In genomic region chr1:86798608-86799291, GRCh38 we compare ENCODE assay signal across 17 cellular contexts.
A peak's percentile ranks its signal among the peaks of the same experiment; 100 is the strongest.
DNase-seq lines count a peak whose midpoint lies in the region; ATAC-seq, FAIRE-seq and TF ChIP-seq lines count a peak whose summit lies in the region.
"Had no signal": no experiment of that assay in that cellular context is flagged by ENCODE, and none has a peak within 500 bp of the region (broad histone marks: within the 10 kb centered on the region; RNA-seq: fewer than 3 reads in every experiment).

No MANE protein-coding gene starts in this region.

- FAIRE-seq in K562 (lab: Jason Lieb, UNC) = no peak

- no peaks in the 10 kb centered on the region; a peak in 1 of 5 replicates for H3K4me1 ChIP-seq in K562 (replicated peaks in 1 of 2; ENCODE audit: control insufficient read depth in 2 of 2, insufficient read depth in 2 of 2, low read length in 2 of 2)
- H3K4me1 ChIP-seq in ovary (ENCODE audit: insufficient read depth) = no peaks in the 10 kb centered on the region

- POLR2A ChIA-PET in K562 (lab: Yijun Ruan, JAX) = no interaction called here

- H3K27ac ChIP-seq in K562 (ENCODE audit: extremely low read depth, low read depth, low read length) (no peak overlapping the region), ovary (no peak overlapping the region)

- H3K27me3 ChIP-seq in K562 (ENCODE audit: control insufficient read depth in 2 of 2, insufficient read depth in 2 of 2, low read length in 2 of 2) (no peaks in the 10 kb centered on the region), ovary (no peaks in the 10 kb centered on the region)

- intact Hi-C loops in K562 (cut with micrococcal nuclease) (no loop called here), ovary (cut with DNase I) (no loop called here)

- H3K9me3 ChIP-seq in K562 (replicated peaks; ENCODE audit: control insufficient read depth, insufficient read depth, low read depth, low read length) (no peaks in the 10 kb centered on the region), ovary (no peaks in the 10 kb centered on the region)

- DNase-seq in K562 (ENCODE audit: extremely low read depth in 1 of 4, low spot score in 3 of 4) = no peak
- no peak for DNase-seq in medulla oblongata (ENCODE audit: extremely low spot score)
- DNase-seq in SKM-1 (lab: John Stamatoyannopoulos, UW; ENCODE audit: unreplicated experiment) = no peak
- no peak for DNase-seq in NCI-H2081 (lab: John Stamatoyannopoulos, UW)
- no peak for DNase-seq in ovary
- DNase-seq: activated CD4-positive, alpha-beta T cell treated with anti-CD3 and anti-CD28 coated beads, Interleukin-2, amount 50 U/mL, for 1 hour; activated effector memory CD4-positive, alpha-beta T cell treated with Interleukin-2 at 50 U/mL for 16 hours; Kasumi-1; left ventricle myocardium superior; NCI-H146; NCI-H510A treated with DMSO at 0.1 percent for 48 hours; retina; stimulated activated CD4-positive, alpha-beta T cell treated with anti-CD3 and anti-CD28 coated beads, Interleukin-2, amount 100 ng/mL, for 24 hours; stimulated activated CD8-positive, alpha-beta memory T cell treated with anti-CD3 and anti-CD28 coated beads, Interleukin-4, amount 100 ng/mL, for 48 hours had no signal

- in situ Hi-C loops in K562 (cut with MboI) = no loop called here

- no TSS peak for BruUV-seq in K562 (replicated peaks; lab: Mats Ljungman, UMichigan)

- no peak overlapping the region for H3K4me3 ChIP-seq in K562
- no peak overlapping the region for H3K4me3 ChIP-seq in ovary

- ATAC-seq in GM18502 (IDR thresholded peaks at IDR 0.05; ENCODE audit: poor library complexity, unreplicated experiment) (peak; percentile 89), GM21360 (IDR thresholded peaks at IDR 0.05; ENCODE audit: unreplicated experiment) (peak; percentile 66), HG02885 (IDR thresholded peaks at IDR 0.05; ENCODE audit: poor library complexity, unreplicated experiment) (peak; percentile 62), K562 (peak; percentile 60)
- ATAC-seq: left ventricle myocardium superior had no signal

- H4K20me1 ChIP-seq in K562 (replicated peaks; ENCODE audit: control insufficient read depth, insufficient read depth, low read length) = no peaks in the 10 kb centered on the region

- H3K9me1 ChIP-seq in K562 (ENCODE audit: control insufficient read depth, insufficient read depth, low read length) = no peaks in the 10 kb centered on the region

- 68% methylated on average over 2 of the region's 2 CpGs for WGBS in K562 (ENCODE audit: insufficient coverage, low coverage, missing lambda C conversion rate)
- 80 to 93% (median 92%) methylated on average over 2 of the region's 2 CpGs for WGBS in ovary, 3 donors

- TF ChIP-seq EP300 in K562 (IDR thresholded peaks at IDR 0.05; ENCODE audit: low read length) = no peak
- no peak for TF ChIP-seq EP300 in ovary (IDR thresholded peaks at IDR 0.05)

- H3K36me3 ChIP-seq in K562 (ENCODE audit: control insufficient read depth, insufficient read depth, low read length) (no peaks in the 10 kb centered on the region), ovary (no peaks in the 10 kb centered on the region)

- no peaks in the 10 kb centered on the region for H3K79me2 ChIP-seq in K562 (ENCODE audit: control insufficient read depth, insufficient read depth, low read length)

- H3K9ac ChIP-seq in K562 (ENCODE audit: insufficient read depth in 1 of 2, low read depth in 2 of 2, low read length in 2 of 2) = no peak overlapping the region

- TF ChIP-seq CTCF in K562 (IDR thresholded peaks at IDR 0.05 in 2 of 3, conservative IDR thresholded peaks at IDR 0.05 in 1 of 3; ENCODE audit: insufficient read depth in 2 of 3, low read depth in 1 of 3, low read length in 3 of 3) (no peak), ovary (IDR thresholded peaks at IDR 0.05) (no peak)

- no peak overlapping the region for H3K4me2 ChIP-seq in K562 (ENCODE audit: insufficient read depth, low read length)

- H2AFZ ChIP-seq in K562 (ENCODE audit: low read depth, low read length) = no peak overlapping the region

- CTCF ChIA-PET in K562 (lab: Yijun Ruan, JAX; ENCODE audit: low intra/inter-chr PET ratio) = no interaction called here

- no peak for TF ChIP-seq RAD21 in K562 (CRISPR knock-in tag; conservative IDR thresholded peaks at IDR 0.05 in 1 of 2, IDR thresholded peaks at IDR 0.05 in 1 of 2)

- no peak for TF ChIP-seq POLR2A in K562 (conservative IDR thresholded peaks at IDR 0.05)
- TF ChIP-seq POLR2A in ovary (IDR thresholded peaks at IDR 0.05) = no peak

TF ChIP-seq in K562, 482 proteins besides CTCF, POLR2A, EP300 and RAD21:
- TF ChIP-seq BHLHE40 (IDR thresholded peaks at IDR 0.05; ENCODE audit: low read length) (no peak), ZNF347 (CRISPR knock-in tag; IDR thresholded peaks at IDR 0.05; ENCODE audit: low read depth) (no peak), BRF1 (IDR thresholded peaks at IDR 0.05; ENCODE audit: borderline replicate concordance, extremely low read depth, insufficient read length) (no peak), ZNF76 (CRISPR knock-in tag; IDR thresholded peaks at IDR 0.05; ENCODE audit: borderline replicate concordance) (no peak), ZFPM2 (CRISPR knock-in tag; IDR thresholded peaks at IDR 0.05) (no peak), XRCC5 (IDR thresholded peaks at IDR 0.05; ENCODE audit: low read depth, low read length) (no peak), TOE1 (IDR thresholded peaks at IDR 0.05; ENCODE audit: borderline replicate concordance) (no peak), TOE1 (CRISPR knock-in tag; IDR thresholded peaks at IDR 0.05; ENCODE audit: borderline replicate concordance, low read depth) (no peak), CCAR2 (IDR thresholded peaks at IDR 0.05; ENCODE audit: low read depth, low read length) (no peak), ZBED1 (IDR thresholded peaks at IDR 0.05) (no peak), NEUROD1 (IDR thresholded peaks at IDR 0.05; ENCODE audit: borderline replicate concordance, low read depth, low read length, partially characterized antibody) (no peak), YY1 (IDR thresholded peaks at IDR 0.05; ENCODE audit: borderline replicate concordance in 1 of 3, control insufficient read depth in 1 of 3, extremely low read depth in 1 of 3, insufficient read depth in 3 of 3, insufficient read length in 1 of 3, insufficient replicate concordance in 2 of 3, low read depth in 1 of 3, low read length in 2 of 3) (no peak), SNIP1 (IDR thresholded peaks at IDR 0.05; ENCODE audit: low read depth) (no peak), FOXM1 (IDR thresholded peaks at IDR 0.05; ENCODE audit: low read depth) (no peak), FOXM1 (CRISPR knock-in tag; IDR thresholded peaks at IDR 0.05; ENCODE audit: low read depth) (no peak), SMAD1 (IDR thresholded peaks at IDR 0.05; ENCODE audit: low read depth, low read length, partially characterized antibody) (no peak), TSC22D4 (tag; IDR thresholded peaks at IDR 0.05) (no peak), KDM4B (IDR thresholded peaks at IDR 0.05; ENCODE audit: borderline replicate concordance in 2 of 2, low read depth in 1 of 2) (no peak), CBFA2T2 (conservative IDR thresholded peaks at IDR 0.05) (no peak), ZNF644 (tag; IDR thresholded peaks at IDR 0.05; ENCODE audit: low read depth) (no peak)
- TF ChIP-seq, protein P1, sequence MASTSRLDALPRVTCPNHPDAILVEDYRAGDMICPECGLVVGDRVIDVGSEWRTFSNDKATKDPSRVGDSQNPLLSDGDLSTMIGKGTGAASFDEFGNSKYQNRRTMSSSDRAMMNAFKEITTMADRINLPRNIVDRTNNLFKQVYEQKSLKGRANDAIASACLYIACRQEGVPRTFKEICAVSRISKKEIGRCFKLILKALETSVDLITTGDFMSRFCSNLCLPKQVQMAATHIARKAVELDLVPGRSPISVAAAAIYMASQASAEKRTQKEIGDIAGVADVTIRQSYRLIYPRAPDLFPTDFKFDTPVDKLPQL (IDR thresholded peaks at IDR 0.05; ENCODE audit: extremely low read depth, insufficient read length) = no peak
- TF ChIP-seq, protein P2, sequence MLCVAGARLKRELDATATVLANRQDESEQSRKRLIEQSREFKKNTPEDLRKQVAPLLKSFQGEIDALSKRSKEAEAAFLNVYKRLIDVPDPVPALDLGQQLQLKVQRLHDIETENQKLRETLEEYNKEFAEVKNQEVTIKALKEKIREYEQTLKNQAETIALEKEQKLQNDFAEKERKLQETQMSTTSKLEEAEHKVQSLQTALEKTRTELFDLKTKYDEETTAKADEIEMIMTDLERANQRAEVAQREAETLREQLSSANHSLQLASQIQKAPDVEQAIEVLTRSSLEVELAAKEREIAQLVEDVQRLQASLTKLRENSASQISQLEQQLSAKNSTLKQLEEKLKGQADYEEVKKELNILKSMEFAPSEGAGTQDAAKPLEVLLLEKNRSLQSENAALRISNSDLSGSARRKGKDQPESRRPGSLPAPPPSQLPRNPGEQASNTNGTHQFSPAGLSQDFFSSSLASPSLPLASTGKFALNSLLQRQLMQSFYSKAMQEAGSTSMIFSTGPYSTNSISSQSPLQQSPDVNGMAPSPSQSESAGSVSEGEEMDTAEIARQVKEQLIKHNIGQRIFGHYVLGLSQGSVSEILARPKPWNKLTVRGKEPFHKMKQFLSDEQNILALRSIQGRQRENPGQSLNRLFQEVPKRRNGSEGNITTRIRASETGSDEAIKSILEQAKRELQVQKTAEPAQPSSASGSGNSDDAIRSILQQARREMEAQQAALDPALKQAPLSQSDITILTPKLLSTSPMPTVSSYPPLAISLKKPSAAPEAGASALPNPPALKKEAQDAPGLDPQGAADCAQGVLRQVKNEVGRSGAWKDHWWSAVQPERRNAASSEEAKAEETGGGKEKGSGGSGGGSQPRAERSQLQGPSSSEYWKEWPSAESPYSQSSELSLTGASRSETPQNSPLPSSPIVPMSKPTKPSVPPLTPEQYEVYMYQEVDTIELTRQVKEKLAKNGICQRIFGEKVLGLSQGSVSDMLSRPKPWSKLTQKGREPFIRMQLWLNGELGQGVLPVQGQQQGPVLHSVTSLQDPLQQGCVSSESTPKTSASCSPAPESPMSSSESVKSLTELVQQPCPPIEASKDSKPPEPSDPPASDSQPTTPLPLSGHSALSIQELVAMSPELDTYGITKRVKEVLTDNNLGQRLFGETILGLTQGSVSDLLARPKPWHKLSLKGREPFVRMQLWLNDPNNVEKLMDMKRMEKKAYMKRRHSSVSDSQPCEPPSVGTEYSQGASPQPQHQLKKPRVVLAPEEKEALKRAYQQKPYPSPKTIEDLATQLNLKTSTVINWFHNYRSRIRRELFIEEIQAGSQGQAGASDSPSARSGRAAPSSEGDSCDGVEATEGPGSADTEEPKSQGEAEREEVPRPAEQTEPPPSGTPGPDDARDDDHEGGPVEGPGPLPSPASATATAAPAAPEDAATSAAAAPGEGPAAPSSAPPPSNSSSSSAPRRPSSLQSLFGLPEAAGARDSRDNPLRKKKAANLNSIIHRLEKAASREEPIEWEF (CRISPR knock-in tag; IDR thresholded peaks at IDR 0.05) = no peak
